29 cellular contexts compared by ENCODE assay signal in the genomic region with DNA sequence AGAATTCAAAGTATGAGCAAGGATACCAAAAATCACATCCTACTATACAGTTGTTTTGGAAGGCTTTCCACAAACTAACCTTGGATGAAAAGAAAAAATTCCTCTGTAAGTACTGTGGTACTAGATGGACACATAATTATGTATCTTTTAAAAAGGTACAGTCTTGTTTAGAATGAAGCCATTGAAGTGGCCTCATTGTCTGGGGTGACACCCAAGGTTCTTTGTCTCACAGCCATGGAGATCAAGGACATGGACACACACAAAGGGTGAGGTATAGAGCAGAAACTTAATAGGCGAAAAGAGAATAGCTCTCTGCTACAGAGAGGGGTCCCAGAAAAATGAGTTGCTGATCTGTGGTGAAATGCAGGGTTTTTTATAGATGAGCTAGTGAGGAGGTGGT. TPM values are rescaled to one million over a fixed set of nuclear protein-coding genes. Genes with fewer than 3 reads are reported as not detected.
DNase-seq lines count a peak whose midpoint lies in the region; ATAC-seq lines count a peak whose summit lies in the region.
"Had no signal": no experiment of that assay in that cellular context is flagged by ENCODE, and none has a peak within 500 bp of the region (broad histone marks: within the 10 kb centered on the region; RNA-seq: fewer than 3 reads in every experiment).

No MANE protein-coding gene starts in this region.

- H3K9me3 ChIP-seq in CD8-positive, alpha-beta memory T cell (ENCODE audit: low read length), result no peaks in the 10 kb centered on the region
- H3K9me3 ChIP-seq in HUES6 (ENCODE audit: control insufficient read depth, insufficient read depth, low read depth, low read length), result peaks cover 7% of the 10 kb centered on the region
- H3K9me3 ChIP-seq: A549, SJSA1 had no signal

- DNase-seq in CD8-positive, alpha-beta memory T cell, result no peak
- DNase-seq in memory B cell (ENCODE audit: low spot score in 2 of 2) (no peak), hippocampal formation (lab: John Stamatoyannopoulos, UW) (no peak), SW 1271 (lab: John Stamatoyannopoulos, UW) (no peak)
- no peak for DNase-seq in NK-92 treated with Interleukin-12 subunit alpha and Interleukin-12 subunit beta, amount 100 ng/mL, for 24 hours (lab: John Stamatoyannopoulos, UW)
- DNase-seq: AML-193, Calu3, DMS79 treated with DMSO at 0.1 percent for 48 hours, GF-D8, GM23248, HCEC 1CT, MV-4-11, NCI-H1105, NCI-H1436 treated with DMSO at 0.1 percent for 48 hours, NCI-H187 treated with DMSO at 0.1 percent for 48 hours, NCI-H2107, NCI-H446, NCI-H524 treated with DMSO at 0.1 percent for 48 hours, NCI-H774, Right ventricle myocardium superior, RPMI8226, T-helper 1 cell had no signal

- ATAC-seq in memory B cell (ENCODE audit: low read depth), result no peak
- no peak for ATAC-seq in stimulated activated memory B cell treated with anti-CD40 and anti-IgM and Interleukin-4, amounts not matched to agents 10 μg/mL and 1 μg/mL and 100 μg/mL, for 72 hours
- ATAC-seq: A549, HepG2, K562 had no signal

- H3K27me3 ChIP-seq in CD8-positive, alpha-beta memory T cell (ENCODE audit: insufficient read depth, low read length, poor library complexity, severe bottlenecking), result no peaks in the 10 kb centered on the region
- H3K27me3 ChIP-seq in HUES6 (ENCODE audit: control insufficient read depth, insufficient read depth, low read length), result no peaks in the 10 kb centered on the region
- H3K27me3 ChIP-seq: BLaER1 treated with 17β-estradiol and CSF1 and Interleukin-3, amounts not matched to agents 10 nM and 100 nM; SJSA1 had no signal

- H3K36me3 ChIP-seq in CD8-positive, alpha-beta memory T cell (ENCODE audit: insufficient read depth, low read length), result no peaks in the 10 kb centered on the region
- H3K36me3 ChIP-seq in HUES6 (ENCODE audit: control insufficient read depth, insufficient read depth, low read length), result peaks cover 9% of the 10 kb centered on the region
- H3K36me3 ChIP-seq: SJSA1 had no signal

- no peak overlapping the region for H3K4me3 ChIP-seq in CD8-positive, alpha-beta memory T cell (ENCODE audit: low read length)
- H3K4me3 ChIP-seq in HUES6 (ENCODE audit: low read depth, low read length), result no peak overlapping the region
- H3K4me3 ChIP-seq: A549; BLaER1 treated with 17β-estradiol and CSF1 and Interleukin-3, amounts not matched to agents 10 nM and 100 nM; GM23248; K562; SJSA1 had no signal

- CTCF ChIA-PET in CD8-positive, alpha-beta memory T cell (lab: Charles Lee), result no interaction called here

- POLR2A ChIA-PET in CD8-positive, alpha-beta memory T cell (lab: Charles Lee), result no interaction called here

- no peaks in the 10 kb centered on the region for H3K9me3 Mint-ChIP-seq in CD8-positive, alpha-beta memory T cell
- peaks cover 5% of the 10 kb centered on the region for H3K9me3 Mint-ChIP-seq in memory B cell
- peaks cover 4% of the 10 kb centered on the region for H3K9me3 Mint-ChIP-seq in stimulated activated memory B cell treated with anti-CD40 and anti-IgM and Interleukin-4, amounts not matched to agents 10 μg/mL and 1 μg/mL and 100 μg/mL, for 72 hours

- H3K4me1 Mint-ChIP-seq in CD8-positive, alpha-beta memory T cell, result peaks cover 0 to 2% (median 0%) of the 10 kb centered on the region in 3 donors
- H3K4me1 Mint-ChIP-seq in memory B cell, result no peaks in the 10 kb centered on the region
- no peaks in the 10 kb centered on the region for H3K4me1 Mint-ChIP-seq in stimulated activated memory B cell treated with anti-CD40 and anti-IgM and Interleukin-4, amounts not matched to agents 10 μg/mL and 1 μg/mL and 100 μg/mL, for 72 hours

- peaks cover 15 to 56% (median 17%) of the 10 kb centered on the region in 3 donors for H3K36me3 Mint-ChIP-seq in CD8-positive, alpha-beta memory T cell
- peaks cover 37% of the 10 kb centered on the region for H3K36me3 Mint-ChIP-seq in memory B cell
- H3K36me3 Mint-ChIP-seq in stimulated activated memory B cell treated with anti-CD40 and anti-IgM and Interleukin-4, amounts not matched to agents 10 μg/mL and 1 μg/mL and 100 μg/mL, for 72 hours, result peaks cover 37% of the 10 kb centered on the region

- H3K4me1 ChIP-seq in CD8-positive, alpha-beta memory T cell (ENCODE audit: insufficient read depth, low read length), result no peaks in the 10 kb centered on the region
- H3K4me1 ChIP-seq in HUES6 (ENCODE audit: control insufficient read depth, insufficient read depth, low read length), result peaks cover 29% of the 10 kb centered on the region
- H3K4me1 ChIP-seq: A549; BLaER1 treated with 17β-estradiol and CSF1 and Interleukin-3, amounts not matched to agents 10 nM and 100 nM; SJSA1 had no signal

- H3K9ac ChIP-seq in HUES6 (ENCODE audit: low read length), result no peak overlapping the region
- H3K9ac ChIP-seq: BLaER1 treated with 17β-estradiol and CSF1 and Interleukin-3, amounts not matched to agents 10 nM and 100 nM; GM23248 had no signal

- no peak overlapping the region for H3K27ac ChIP-seq in CD8-positive, alpha-beta memory T cell (ENCODE audit: low read depth, low read length)
- peak overlapping the region; percentile 34; the same call in 1 of the 2 replicates for H3K27ac ChIP-seq in HUES6 (ENCODE audit: low read depth, low read length)
- H3K27ac ChIP-seq: A549; BLaER1 treated with 17β-estradiol and CSF1 and Interleukin-3, amounts not matched to agents 10 nM and 100 nM; GM23248; SJSA1 had no signal

- no peak overlapping the region for H3K4me3 Mint-ChIP-seq in CD8-positive, alpha-beta memory T cell
- no peak overlapping the region for H3K4me3 Mint-ChIP-seq in memory B cell
- no peak overlapping the region for H3K4me3 Mint-ChIP-seq in stimulated activated memory B cell treated with anti-CD40 and anti-IgM and Interleukin-4, amounts not matched to agents 10 μg/mL and 1 μg/mL and 100 μg/mL, for 72 hours

- peak overlapping the region in 7 of 8 donors; percentile 2 to 90 (median 56) for H3K27ac Mint-ChIP-seq in CD8-positive, alpha-beta memory T cell
- H3K27ac Mint-ChIP-seq in memory B cell, result peak overlapping the region; percentile 22
- peak overlapping the region; percentile 40 for H3K27ac Mint-ChIP-seq in stimulated activated memory B cell treated with anti-CD40 and anti-IgM and Interleukin-4, amounts not matched to agents 10 μg/mL and 1 μg/mL and 100 μg/mL, for 72 hours

- H3K27me3 Mint-ChIP-seq in CD8-positive, alpha-beta memory T cell, result no peaks in the 10 kb centered on the region
- no peaks in the 10 kb centered on the region for H3K27me3 Mint-ChIP-seq in memory B cell
- no peaks in the 10 kb centered on the region for H3K27me3 Mint-ChIP-seq in stimulated activated memory B cell treated with anti-CD40 and anti-IgM and Interleukin-4, amounts not matched to agents 10 μg/mL and 1 μg/mL and 100 μg/mL, for 72 hours

RNA-seq across cellular contexts. Expression of a gene that starts 16.8 kb away (rescaled TPM):
- 1 to 10 TPM; 7.0 to 8.3 TPM for total RNA-seq in CD8-positive, alpha-beta memory T cell
- polyA plus RNA-seq in CD8-positive, alpha-beta memory T cell, result 14.3 TPM
- polyA plus RNA-seq: K562 had no signal
